13 cellular contexts compared by ENCODE assay signal in genomic region chr2:12035956-12036639, GRCh38.
"Had no signal": no experiment of that assay in that cellular context is flagged by ENCODE, and none has a peak within 500 bp of the region (broad histone marks: within the 10 kb centered on the region; RNA-seq: fewer than 3 reads in every experiment).

No MANE protein-coding gene starts in this region.

- H3K27me3 ChIP-seq: sigmoid colon, thyroid gland had no signal

- H3K4me3 ChIP-seq: sigmoid colon, thyroid gland had no signal

- H3K9me3 ChIP-seq: sigmoid colon, thyroid gland had no signal

- H3K27ac Mint-ChIP-seq: activated T-helper 1 cell treated with anti-CD3 and anti-CD28 coated beads, Interleukin-12 subunit alpha, Interleukin-12 subunit beta, Interleukin-2, Interleukin-4 antibody, amounts not matched to agents 30 ng/mL and 10 ng/mL and 1 ng/mL, durations not matched to agents 14 hours and 24 hours and 36 hours had no signal

- DNase-seq: activated CD4-positive, alpha-beta T cell treated with anti-CD3 and anti-CD28 coated beads for 1 hour; activated CD4-positive, alpha-beta T cell treated with anti-CD3 and anti-CD28 coated beads, Interleukin-2, amount 50 U/mL, for 48 hours; activated T-cell treated with anti-CD3 and anti-CD28 coated beads for 4 hours; effector CD4-positive, alpha-beta T cell; head of caudate nucleus; kidney; sigmoid colon; stimulated activated CD4-positive, alpha-beta T cell treated with anti-CD3 and anti-CD28 coated beads, Interleukin-4, amount 100 ng/mL, for 4 hours; stimulated activated naive CD4-positive, alpha-beta T cell treated with Interleukin-2 at 50 U/mL for 16 hours had no signal

- H3K4me3 Mint-ChIP-seq: activated naive CD8-positive, alpha-beta T cell; activated T-helper 1 cell treated with anti-CD3 and anti-CD28 coated beads, Interleukin-12 subunit alpha, Interleukin-12 subunit beta, Interleukin-2, Interleukin-4 antibody, amounts not matched to agents 30 ng/mL and 10 ng/mL and 1 ng/mL, durations not matched to agents 14 hours and 24 hours and 36 hours had no signal

- H3K27me3 Mint-ChIP-seq: activated naive CD8-positive, alpha-beta T cell had no signal

- H3K36me3 ChIP-seq: sigmoid colon, thyroid gland had no signal

- H3K9me3 Mint-ChIP-seq: activated T-helper 1 cell treated with anti-CD3 and anti-CD28 coated beads, Interleukin-12 subunit alpha, Interleukin-12 subunit beta, Interleukin-2, Interleukin-4 antibody, amounts not matched to agents 30 ng/mL and 10 ng/mL and 1 ng/mL, durations not matched to agents 14 hours and 24 hours and 36 hours had no signal

- H3K27ac ChIP-seq: sigmoid colon, thyroid gland had no signal

- ATAC-seq: left lobe of liver had no signal
